Comparison of ENCODE assay signal across 21 cellular contexts in the genomic region with DNA sequence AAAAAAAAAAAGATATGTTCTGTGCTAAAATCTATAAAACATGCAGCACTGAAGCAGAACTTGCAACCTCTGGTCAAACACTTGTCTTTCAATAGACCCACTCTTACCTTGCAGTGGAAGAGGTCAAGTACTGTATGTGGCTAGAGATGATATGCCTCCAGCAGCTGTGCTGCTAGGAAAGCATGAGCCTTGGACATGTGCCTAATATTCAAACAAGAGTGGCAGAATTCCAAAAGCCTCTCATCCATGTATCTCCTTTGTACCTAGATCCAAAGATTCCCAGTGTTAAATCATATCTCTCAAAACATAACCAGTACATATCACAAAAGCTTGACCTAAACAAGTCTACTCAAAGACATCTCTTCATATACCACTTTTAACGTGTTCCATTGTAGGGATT.
"Had no signal": no experiment of that assay in that cellular context is flagged by ENCODE, and none has a peak within 500 bp of the region (broad histone marks: within the 10 kb centered on the region; RNA-seq: fewer than 3 reads in every experiment).

No MANE protein-coding gene starts in this region.

- H3K27me3 Mint-ChIP-seq: activated CD4-positive, alpha-beta memory T cell treated with anti-CD3 and anti-CD28 coated beads, Interleukin-2, amount 10 ng/mL, durations not matched to agents 7 days and 5 days; activated CD4-positive, alpha-beta T cell treated with anti-CD3 and anti-CD28 coated beads, Interleukin-2, amount 10 ng/mL, durations not matched to agents 24 days and 14 days; activated T-cell treated with anti-CD3 and anti-CD28 coated beads, Interleukin-2, amount 50 U/mL, for 24 hours; natural killer cell treated with Interleukin-12 subunit alpha and Interleukin-12 subunit beta and Interleukin-15 and Interleukin-18, amount 100 ng/mL, for 72 hours had no signal

- H3K4me1 Mint-ChIP-seq: activated CD4-positive, alpha-beta memory T cell treated with anti-CD3 and anti-CD28 coated beads, Interleukin-2, amount 10 ng/mL, durations not matched to agents 7 days and 5 days; activated CD4-positive, alpha-beta T cell treated with anti-CD3 and anti-CD28 coated beads, Interleukin-2, amount 10 ng/mL, durations not matched to agents 24 days and 14 days had no signal

- H3K4me3 Mint-ChIP-seq: activated CD4-positive, alpha-beta memory T cell treated with anti-CD3 and anti-CD28 coated beads, Interleukin-2, amount 10 ng/mL, durations not matched to agents 7 days and 5 days; activated CD4-positive, alpha-beta T cell treated with anti-CD3 and anti-CD28 coated beads, Interleukin-2, amount 10 ng/mL, durations not matched to agents 24 days and 14 days; activated T-cell treated with anti-CD3 and anti-CD28 coated beads, Interleukin-2, amount 50 U/mL, for 24 hours; natural killer cell treated with Interleukin-12 subunit alpha and Interleukin-12 subunit beta and Interleukin-15 and Interleukin-18, amount 100 ng/mL, for 72 hours; T-helper 1 cell treated with Interleukin-12 subunit alpha and Interleukin-12 subunit beta and Interleukin-4 antibody, amounts not matched to agents 30 μg/mL and 1 μg/mL, for 36 hours had no signal

- ATAC-seq: lower lobe of right lung; natural killer cell treated with Interleukin-12 subunit alpha and Interleukin-12 subunit beta and Interleukin-15 and Interleukin-18, amount 100 ng/mL, for 72 hours; right cardiac atrium had no signal

- DNase-seq: activated CD4-positive, alpha-beta memory T cell treated with anti-CD3 and anti-CD28 coated beads, Interleukin-2, amount 10 ng/mL, durations not matched to agents 7 days and 5 days; activated CD4-positive, alpha-beta T cell treated with anti-CD3 and anti-CD28 coated beads, Interleukin-2, amount 10 ng/mL, durations not matched to agents 24 days and 14 days; activated CD4-positive, CD25-positive, alpha-beta regulatory T cell treated with anti-CD3 and anti-CD28 coated beads, Interleukin-2, amount 50 U/mL, for 72 hours; activated CD8-positive, alpha-beta memory T cell treated with anti-CD3 and anti-CD28 coated beads, Interleukin-2, amount 50 U/mL, for 48 hours; activated gamma-delta T cell; activated naive CD4-positive, alpha-beta T cell treated with anti-CD3 and anti-CD28 coated beads, Interleukin-2, amount 50 U/mL, for 16 hours; activated T-cell treated with anti-CD3 and anti-CD28 coated beads, Interleukin-2, amount 50 U/mL, for 24 hours; amniotic stem cell; brain microvascular endothelial cell; dorsolateral prefrontal cortex; effector memory CD4-positive, alpha-beta T cell; lower lobe of right lung; mesenchymal stem cell; right cardiac atrium; stimulated activated CD4-positive, alpha-beta T cell treated with anti-CD3 and anti-CD28 coated beads, Interleukin-15, amount 100 ng/mL, for 24 hours; stimulated activated naive CD4-positive, alpha-beta T cell; T-helper 9 cell; testis; trophoblast cell had no signal

- H3K9me3 Mint-ChIP-seq: activated CD4-positive, alpha-beta memory T cell treated with anti-CD3 and anti-CD28 coated beads, Interleukin-2, amount 10 ng/mL, durations not matched to agents 7 days and 5 days; activated CD4-positive, alpha-beta T cell treated with anti-CD3 and anti-CD28 coated beads, Interleukin-2, amount 10 ng/mL, durations not matched to agents 24 days and 14 days had no signal

- H3K27ac Mint-ChIP-seq: activated CD4-positive, alpha-beta memory T cell treated with anti-CD3 and anti-CD28 coated beads, Interleukin-2, amount 10 ng/mL, durations not matched to agents 7 days and 5 days; activated CD4-positive, alpha-beta T cell treated with anti-CD3 and anti-CD28 coated beads, Interleukin-2, amount 10 ng/mL, durations not matched to agents 24 days and 14 days; activated T-cell treated with anti-CD3 and anti-CD28 coated beads, Interleukin-2, amount 50 U/mL, for 24 hours; natural killer cell treated with Interleukin-12 subunit alpha and Interleukin-12 subunit beta and Interleukin-15 and Interleukin-18, amount 100 ng/mL, for 72 hours; T-helper 1 cell treated with Interleukin-12 subunit alpha and Interleukin-12 subunit beta and Interleukin-4 antibody, amounts not matched to agents 30 μg/mL and 1 μg/mL, for 36 hours had no signal
